14 cellular contexts compared by ENCODE assay signal in genomic region chr5:120614512-120614911, GRCh38.
A peak's percentile ranks its signal among the peaks of the same experiment; 100 is the strongest.
DNase-seq lines count a peak whose midpoint lies in the region; ATAC-seq and TF ChIP-seq lines count a peak whose summit lies in the region.
"Had no signal": no experiment of that assay in that cellular context is flagged by ENCODE, and none has a peak within 500 bp of the region (broad histone marks: within the 10 kb centered on the region; RNA-seq: fewer than 3 reads in every experiment).

No MANE protein-coding gene starts in this region.

- TF ChIP-seq CTCF in brain (conservative IDR thresholded peaks at IDR 0.05), result no peak

- no peaks in the 10 kb centered on the region for H3K36me3 Mint-ChIP-seq in brain

- no peaks in the 10 kb centered on the region for H3K27me3 Mint-ChIP-seq in brain

- peak overlapping the region in 4 of 5 experiments; percentile 34 to 86 (median 48) for H3K27ac Mint-ChIP-seq in brain
- H3K27ac Mint-ChIP-seq: nephron had no signal

- no peak for ATAC-seq in GM19351 (IDR thresholded peaks at IDR 0.05; ENCODE audit: unreplicated experiment)
- ATAC-seq in GM19463 (IDR thresholded peaks at IDR 0.05; ENCODE audit: unreplicated experiment), result no peak
- ATAC-seq: esophagus mucosa had no signal

- H3K4me1 Mint-ChIP-seq in brain, result peaks cover 24% of the 10 kb centered on the region
- H3K4me1 Mint-ChIP-seq: nephron had no signal

- DNase-seq in LHCN-M2 (ENCODE audit: low read depth) (peak; percentile 49), globus pallidus (ENCODE audit: low spot score) (peak; percentile 20), stromal cell of bone marrow (ENCODE audit: low read depth) (peak; percentile 68), NCI-H128 (lab: John Stamatoyannopoulos, UW; ENCODE audit: unreplicated experiment) (no peak)
- DNase-seq: activated CD4-positive, CD25-positive, alpha-beta regulatory T cell; activated T-cell treated with anti-CD3 and anti-CD28 coated beads, Interleukin-2, amount 50 U/mL, for 48 hours; NCI-H1436 treated with DMSO at 0.1 percent for 48 hours; NCI-H748 treated with DMSO at 0.1 percent for 48 hours; small intestine had no signal

- peaks cover 0 to 5% (median 0%) of the 10 kb centered on the region in 5 experiments for H3K9me3 Mint-ChIP-seq in brain
- H3K9me3 Mint-ChIP-seq: nephron had no signal

- H3K4me3 Mint-ChIP-seq in brain, result peak overlapping the region in 1 of 5 experiments; percentile 62
- H3K4me3 Mint-ChIP-seq: nephron had no signal
